In the genomic region with DNA sequence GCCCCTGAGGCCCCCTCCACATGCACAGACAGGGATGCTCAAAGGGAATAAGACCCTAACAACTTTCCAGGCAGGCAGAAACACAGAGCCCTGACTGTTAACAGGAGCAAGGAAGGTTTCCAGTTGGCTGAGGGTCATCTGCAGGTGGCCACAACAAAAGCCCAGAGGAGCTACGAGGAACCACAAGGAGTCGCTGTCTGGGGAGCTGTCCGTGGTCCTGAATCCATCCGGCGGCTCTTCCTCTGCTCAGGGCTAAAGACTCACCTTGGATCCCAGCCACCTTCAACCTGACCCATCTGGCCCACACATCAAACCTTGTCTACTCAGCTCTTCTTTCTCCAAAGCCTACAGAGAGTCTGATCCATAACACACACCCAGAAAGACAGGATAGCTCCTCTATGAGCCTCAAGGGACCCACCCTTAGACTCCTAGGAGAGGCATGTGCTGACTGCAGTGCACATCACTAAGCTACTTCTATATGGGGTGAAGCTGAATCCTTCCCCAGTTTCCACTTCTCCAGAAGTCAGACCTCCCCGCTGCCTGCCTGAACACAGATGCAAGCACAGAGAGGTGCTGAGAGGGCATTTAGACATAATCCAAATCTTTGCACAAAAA, we compare ENCODE assay signal across 8 cellular contexts.
DNase-seq lines count a peak whose midpoint lies in the region; ATAC-seq, FAIRE-seq and TF ChIP-seq lines count a peak whose summit lies in the region.

No MANE protein-coding gene starts in this region.

- intact Hi-C loops in esophagus muscularis mucosa (cut with DNase I), result no loop called here

- H3K27me3 ChIP-seq in esophagus muscularis mucosa (peaks cover 0 to 75% (median 0%) of the 10 kb centered on the region in 4 donors), osteoblast (ENCODE audit: insufficient read depth, low read length) (peaks cover 5% of the 10 kb centered on the region)

- H3K36me3 ChIP-seq in esophagus muscularis mucosa, result no peaks in the 10 kb centered on the region
- no peaks in the 10 kb centered on the region for H3K36me3 ChIP-seq in osteoblast (ENCODE audit: insufficient read depth, low read length)

- FAIRE-seq in GM12891 (lab: Jason Lieb, UNC), result peak; percentile 20

- TF ChIP-seq POLR2A in GM12891 (IDR thresholded peaks at IDR 0.05; ENCODE audit: low read depth, low read length), result no peak
- no peak for TF ChIP-seq POLR2A in esophagus muscularis mucosa (IDR thresholded peaks at IDR 0.05; ENCODE audit: low read depth)

- H4K20me1 ChIP-seq in osteoblast (ENCODE audit: insufficient read depth, low read length), result no peaks in the 10 kb centered on the region

- WGBS in esophagus muscularis mucosa, result 15% methylated on average over 6 of the region's 6 CpGs

- TF ChIP-seq EP300 in esophagus muscularis mucosa (IDR thresholded peaks at IDR 0.05), result no peak

- DNase-seq in GM12891 (ENCODE audit: insufficient read length, low spot score) (peak; percentile 67), NOMO-1 (lab: John Stamatoyannopoulos, UW; ENCODE audit: unreplicated experiment in 2 of 2) (peak; percentile 19 to 37), esophagus muscularis mucosa (ENCODE audit: extremely low spot score) (no peak), osteoblast (ENCODE audit: insufficient read length, low spot score, missing footprints) (peak; percentile 86), NCI-H1417 (lab: John Stamatoyannopoulos, UW) (no peak), NCI-H526 treated with DMSO at 0.1 percent for 48 hours (lab: John Stamatoyannopoulos, UW) (no peak)
- DNase-seq in activated CD8-positive, alpha-beta memory T cell treated with anti-CD3 and anti-CD28 coated beads, Interleukin-2, amount 50 U/mL, for 4 hours, result peak; percentile 49

- no peak overlapping the region for H2AFZ ChIP-seq in osteoblast (ENCODE audit: low read length)

- H3K27ac ChIP-seq in esophagus muscularis mucosa (replicated peaks in 1 of 4) (no peak overlapping the region), osteoblast (ENCODE audit: low read depth, low read length) (no peak overlapping the region)

- H3K79me2 ChIP-seq in osteoblast (ENCODE audit: insufficient read depth, low read length), result no peaks in the 10 kb centered on the region

- no peak for ATAC-seq in GM18511 (IDR thresholded peaks at IDR 0.05; ENCODE audit: unreplicated experiment)

- no peaks in the 10 kb centered on the region for H3K9me3 ChIP-seq in esophagus muscularis mucosa
- no peaks in the 10 kb centered on the region for H3K9me3 ChIP-seq in osteoblast (ENCODE audit: low read depth, low read length)

- TF ChIP-seq CTCF in esophagus muscularis mucosa (IDR thresholded peaks at IDR 0.05) (peak; percentile 29 to 52 (median 41)), osteoblast (IDR thresholded peaks at IDR 0.05; ENCODE audit: extremely low read depth, low read depth, low read length) (peak; percentile 96)

- H3K4me2 ChIP-seq in osteoblast (ENCODE audit: insufficient read depth, low read length), result no peak overlapping the region

- H3K4me1 ChIP-seq in esophagus muscularis mucosa (peaks cover 0 to 3% (median 0%) of the 10 kb centered on the region in 4 donors), osteoblast (ENCODE audit: insufficient read depth, low read length) (no peaks in the 10 kb centered on the region)

- H3K4me3 ChIP-seq in esophagus muscularis mucosa, result no peak overlapping the region
- H3K4me3 ChIP-seq in osteoblast (ENCODE audit: insufficient read depth, low read length), result no peak overlapping the region

TF ChIP-seq in GM12891, 5 proteins besides CTCF, POLR2A, EP300 and RAD21:
- TF ChIP-seq POLR2AphosphoS5 (IDR thresholded peaks at IDR 0.05; ENCODE audit: low read depth, low read length), result no peak
- TF ChIP-seq TAF1 (IDR thresholded peaks at IDR 0.05; ENCODE audit: low read depth, low read length), result no peak
- no peak for TF ChIP-seq SPI1 (IDR thresholded peaks at IDR 0.05; ENCODE audit: low read depth, low read length)
- no peak for TF ChIP-seq PAX5 (IDR thresholded peaks at IDR 0.05; ENCODE audit: insufficient read depth, low read length, severe bottlenecking)
- no peak; the same call in 1 of the 2 replicates for TF ChIP-seq POU2F2 (IDR thresholded peaks at IDR 0.05; ENCODE audit: low read depth, low read length)

Comparison
In these comparisons a context has a peak if more than half of its experiments do, and no peak if none do; other contexts are left out.
1. DNase-seq: peak in GM12891 (single experiment), NOMO-1 (2 of 2), activated CD8-positive, alpha-beta memory T cell treated with anti-CD3 and anti-CD28 coated beads, Interleukin-2, amount 50 U/mL, for 4 hours (single experiment) and osteoblast (single experiment); none in esophagus muscularis mucosa (single experiment), NCI-H1417 (0 of 3) and NCI-H526 treated with DMSO at 0.1 percent for 48 hours (single experiment).